Comparison of ENCODE assay signal across 8 cellular contexts in genomic region chr11:46345131-46345597, GRCh38. TPM values are rescaled to one million over a fixed set of nuclear protein-coding genes. Genes with fewer than 3 reads are reported as not detected.
DNase-seq lines count a peak whose midpoint lies in the region; ATAC-seq lines count a peak whose summit lies in the region.

No MANE protein-coding gene starts in this region.

- peaks cover 72% of the 10 kb centered on the region for H3K4me1 Mint-ChIP-seq in activated CD4-positive, alpha-beta memory T cell treated with anti-CD3 and anti-CD28 coated beads for 36 hours (ENCODE audit: low read depth)

- DNase-seq in AML-193 (lab: John Stamatoyannopoulos, UW) (peak; percentile 82 to 87), superior temporal gyrus (ENCODE audit: extremely low spot score) (peak; percentile 4), iPS-NIHi11 (ENCODE audit: low spot score) (no peak), ecto neural progenitor cell (ENCODE audit: low spot score) (no peak), HAP-1 (ENCODE audit: low spot score in 2 of 2) (no peak)
- DNase-seq in activated CD4-positive, alpha-beta memory T cell treated with anti-CD3 and anti-CD28 coated beads for 36 hours: peak; percentile 53

- intact Hi-C loops in activated CD4-positive, alpha-beta memory T cell treated with anti-CD3 and anti-CD28 coated beads for 36 hours (cut with micrococcal nuclease): no loop called here

- ATAC-seq in HG02870 (IDR thresholded peaks at IDR 0.05; ENCODE audit: unreplicated experiment): peak; percentile 24

- CTCF ChIA-PET in activated CD4-positive, alpha-beta memory T cell treated with anti-CD3 and anti-CD28 coated beads for 36 hours (lab: Charles Lee): interaction anchor here (1.1 to 15.3 kb wide), 7 partner anchors 12 to 106 kb away, joined by 3 to 346 read pairs (median 4); partner anchors contain the start of gene CHRM4

- H3K4me3 ChIP-seq in iPS-20b (ENCODE audit: low read length) (no peak overlapping the region), HAP-1 (no peak overlapping the region)

- H3K4me3 Mint-ChIP-seq in activated CD4-positive, alpha-beta memory T cell treated with anti-CD3 and anti-CD28 coated beads for 36 hours: peak overlapping the region; percentile 73

- in situ Hi-C loops in HAP-1 (cut with MboI; ENCODE audit: low sequenced_read_pairs): no loop called here

- H3K27me3 ChIP-seq in iPS-20b (ENCODE audit: insufficient read depth, low read length) (peaks cover 17% of the 10 kb centered on the region), HAP-1 (ENCODE audit: low read depth) (no peaks in the 10 kb centered on the region)

- H3K36me3 ChIP-seq in iPS-20b (ENCODE audit: insufficient read depth, low read depth, low read length) (no peaks in the 10 kb centered on the region), HAP-1 (replicated peaks) (no peaks in the 10 kb centered on the region)

- H3K9me3 ChIP-seq in iPS-20b (ENCODE audit: insufficient read depth, low read depth, low read length) (no peaks in the 10 kb centered on the region), HAP-1 (no peaks in the 10 kb centered on the region)

- H3K36me3 Mint-ChIP-seq in activated CD4-positive, alpha-beta memory T cell treated with anti-CD3 and anti-CD28 coated beads for 36 hours: peaks cover 2% of the 10 kb centered on the region

- no peak overlapping the region for H3K27ac ChIP-seq in iPS-20b (ENCODE audit: low read length)

- peak overlapping the region; percentile 72 for H3K27ac Mint-ChIP-seq in activated CD4-positive, alpha-beta memory T cell treated with anti-CD3 and anti-CD28 coated beads for 36 hours

- H3K4me1 ChIP-seq in iPS-20b (ENCODE audit: insufficient read depth, low read length) (peaks cover 63% of the 10 kb centered on the region), HAP-1 (peaks cover 4% of the 10 kb centered on the region; the same call in 1 of the 2 replicates)

- POLR2A ChIA-PET in activated CD4-positive, alpha-beta memory T cell treated with anti-CD3 and anti-CD28 coated beads for 36 hours (lab: Charles Lee): interaction anchor here (1.3 to 1.6 kb wide), 3 partner anchors 13 to 104 kb away, joined by 3 read pairs; no protein-coding TSS in a partner anchor

- no peaks in the 10 kb centered on the region for H3K9me3 Mint-ChIP-seq in activated CD4-positive, alpha-beta memory T cell treated with anti-CD3 and anti-CD28 coated beads for 36 hours

- no peaks in the 10 kb centered on the region for H3K27me3 Mint-ChIP-seq in activated CD4-positive, alpha-beta memory T cell treated with anti-CD3 and anti-CD28 coated beads for 36 hours

- peak overlapping the region; percentile 13; the same call in 1 of the 2 replicates for H3K9ac ChIP-seq in iPS-20b (ENCODE audit: low read depth, low read length)

RNA-seq across cellular contexts. Expression of gene DGKZ, which starts 2.1 kb away (rescaled TPM):
- 10 to 100 TPM; 85.3 to 88.7 TPM for total RNA-seq in activated CD4-positive, alpha-beta memory T cell treated with anti-CD3 and anti-CD28 coated beads for 36 hours

RNA-seq across cellular contexts. Expression of gene MDK, which starts 36.3 kb away (rescaled TPM):
- 1 to 10 TPM; 5.9 to 7.0 TPM for total RNA-seq in activated CD4-positive, alpha-beta memory T cell treated with anti-CD3 and anti-CD28 coated beads for 36 hours

RNA-seq across cellular contexts. Expression of gene CHRM4, which starts 46.4 kb away (rescaled TPM):
- not detected for total RNA-seq in activated CD4-positive, alpha-beta memory T cell treated with anti-CD3 and anti-CD28 coated beads for 36 hours

Comparison
In these comparisons a context has a peak if more than half of its experiments do, and no peak if none do; other contexts are left out.
1. DNase-seq: peak in AML-193 (2 of 2), activated CD4-positive, alpha-beta memory T cell treated with anti-CD3 and anti-CD28 coated beads for 36 hours (single experiment) and superior temporal gyrus (single experiment); none in iPS-NIHi11 (single experiment), ecto neural progenitor cell (single experiment) and HAP-1 (0 of 2).